1 cellular context compared by ENCODE assay signal in genomic region chr7:77415822-77416620, GRCh38.
TF ChIP-seq lines count a peak whose summit lies in the region.

Gene GSAP, minus strand, starts transcription at chr7:77416349. Its CDS starts 28 bp downstream, at chr7:77416321.

TF ChIP-seq in K562, 482 proteins besides CTCF, POLR2A, EP300 and RAD21 (continued from another document):
- TF ChIP-seq E2F6 (IDR thresholded peaks at IDR 0.05; ENCODE audit: borderline replicate concordance in 1 of 2, extremely low read depth in 1 of 2, insufficient read depth in 1 of 2, insufficient read length in 1 of 2, low read depth in 1 of 2, low read length in 1 of 2, poor library complexity in 1 of 2, severe bottlenecking in 1 of 2), result peak in 1 of 2 experiments; percentile 13
- no peak for TF ChIP-seq RBFOX2 (IDR thresholded peaks at IDR 0.05; ENCODE audit: low read depth, low read length)
- peak; percentile 27 for TF ChIP-seq HNRNPK (IDR thresholded peaks at IDR 0.05; ENCODE audit: low read depth, low read length, poor library complexity, severe bottlenecking)
- TF ChIP-seq VEZF1 (CRISPR knock-in tag; IDR thresholded peaks at IDR 0.05), result 0 out of 2 replicates have a peak, but pooled peaks have one; percentile 12
- TF ChIP-seq PKNOX1 (IDR thresholded peaks at IDR 0.05), result no peak
